In the genomic region with DNA sequence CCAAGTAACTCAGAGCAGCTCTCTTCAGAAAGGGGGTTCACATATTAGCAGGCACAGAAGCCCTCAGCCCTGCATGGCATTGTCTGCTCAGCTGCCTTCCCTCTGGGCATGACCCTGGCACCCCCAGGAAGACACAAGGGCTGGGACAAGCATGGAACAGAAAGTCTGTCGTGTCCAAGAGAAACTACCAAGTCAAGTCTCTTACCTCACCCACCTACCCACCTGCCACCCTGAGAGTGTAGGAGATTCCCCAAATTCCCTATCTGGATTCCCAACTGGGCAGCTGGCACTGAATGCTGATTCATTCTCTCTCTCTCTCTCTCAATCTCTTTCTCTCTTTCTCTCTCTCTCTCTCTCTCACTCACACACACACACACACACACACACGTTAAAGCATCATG, we compare ENCODE assay signal across 8 cellular contexts. TPM values are rescaled to one million over a fixed set of nuclear protein-coding genes. Genes with fewer than 3 reads are reported as not detected.
DNase-seq lines count a peak whose midpoint lies in the region; ATAC-seq and TF ChIP-seq lines count a peak whose summit lies in the region.

No MANE protein-coding gene starts in this region.

- intact Hi-C loops in heart right ventricle (cut with DNase I) (no loop called here), cardiac septum (cut with DNase I) (no loop called here), ascending aorta (cut with DNase I) (no loop called here), uterus (cut with DNase I; ENCODE audit: low total_unique reads) (no loop called here)

- H3K4me2 ChIP-seq in mesenchymal stem cell (ENCODE audit: low read length, poor library complexity, severe bottlenecking), result peak overlapping the region; percentile 56

- H3K9ac ChIP-seq in mesenchymal stem cell (ENCODE audit: low read length), result peak overlapping the region; percentile 74

- peaks cover 90 to 100% (median 98%) of the 10 kb centered on the region in 9 donors for H3K4me1 ChIP-seq in heart right ventricle
- H3K4me1 ChIP-seq in ascending aorta, result peaks cover 61 to 94% of the 10 kb centered on the region in 2 donors
- peaks cover 67% of the 10 kb centered on the region for H3K4me1 ChIP-seq in mesenchymal stem cell (ENCODE audit: control insufficient read depth, insufficient read depth, low read depth, low read length)
- peaks cover 7 to 70% of the 10 kb centered on the region in 2 donors for H3K4me1 ChIP-seq in uterus

- peak overlapping the region; percentile 97 to 98 for H3K18ac ChIP-seq in mesenchymal stem cell (ENCODE audit: low read depth in 1 of 2, low read length in 2 of 2)

- H2AFZ ChIP-seq in mesenchymal stem cell (ENCODE audit: low read depth, low read length), result no peak overlapping the region

- H3K14ac ChIP-seq in mesenchymal stem cell (ENCODE audit: low read length in 2 of 2), result peak overlapping the region in 1 of 2 experiments; percentile 98

- H3K27ac ChIP-seq in heart right ventricle, result peak overlapping the region; percentile 8 to 71 (median 64)
- peak overlapping the region; percentile 97 to 99 for H3K27ac ChIP-seq in ascending aorta
- H3K27ac ChIP-seq in mesenchymal stem cell (ENCODE audit: low read length, poor library complexity, severe bottlenecking), result peak overlapping the region; percentile 99
- H3K27ac ChIP-seq in uterus, result peak overlapping the region; percentile 26 to 91

- peak overlapping the region; percentile 99 for H2AK5ac ChIP-seq in mesenchymal stem cell (ENCODE audit: low read length, severe bottlenecking)

- peak overlapping the region; percentile 94 for H2BK15ac ChIP-seq in mesenchymal stem cell (ENCODE audit: low read depth, poor library complexity, severe bottlenecking)

- H3K4ac ChIP-seq in mesenchymal stem cell (ENCODE audit: low read depth in 1 of 2, low read length in 2 of 2), result peak overlapping the region; percentile 95 to 97

- peak overlapping the region; percentile 95 for H2BK5ac ChIP-seq in mesenchymal stem cell (ENCODE audit: low read depth, low read length, poor library complexity, severe bottlenecking)

- H3K36me3 ChIP-seq in heart right ventricle (peaks cover 0 to 10% (median 0%) of the 10 kb centered on the region in 9 donors), ascending aorta (peaks cover 0 to 2% of the 10 kb centered on the region in 2 donors), mesenchymal stem cell (ENCODE audit: control insufficient read depth in 1 of 2, insufficient read depth in 2 of 2, low read depth in 1 of 2, low read length in 2 of 2) (peaks cover 19 to 22% of the 10 kb centered on the region in 2 experiments), uterus (no peaks in the 10 kb centered on the region)

- TF ChIP-seq CTCF in heart right ventricle (IDR thresholded peaks at IDR 0.05), result no peak
- no peak for TF ChIP-seq CTCF in ascending aorta (IDR thresholded peaks at IDR 0.05)
- no peak for TF ChIP-seq CTCF in uterus (IDR thresholded peaks at IDR 0.05)
- no peak for TF ChIP-seq CTCF in omental fat pad (IDR thresholded peaks at IDR 0.05)

- peak overlapping the region in 2 of 10 donors; percentile 7 to 17 for H3K4me3 ChIP-seq in heart right ventricle
- peak overlapping the region in 1 of 2 donors; percentile 53 for H3K4me3 ChIP-seq in ascending aorta
- H3K4me3 ChIP-seq in mesenchymal stem cell (ENCODE audit: insufficient read depth in 1 of 2, low read depth in 1 of 2, low read length in 2 of 2), result peak overlapping the region in 1 of 2 experiments; percentile 65
- no peak overlapping the region for H3K4me3 ChIP-seq in uterus

- H3K27me3 ChIP-seq in heart right ventricle (no peaks in the 10 kb centered on the region), ascending aorta (no peaks in the 10 kb centered on the region), mesenchymal stem cell (ENCODE audit: control insufficient read depth in 1 of 2, insufficient read depth in 1 of 2, low read length in 2 of 2) (no peaks in the 10 kb centered on the region), uterus (no peaks in the 10 kb centered on the region)

- H3K9me3 ChIP-seq in heart right ventricle (no peaks in the 10 kb centered on the region), ascending aorta (no peaks in the 10 kb centered on the region), mesenchymal stem cell (ENCODE audit: control insufficient read depth, low read length) (no peaks in the 10 kb centered on the region), uterus (no peaks in the 10 kb centered on the region)

- DNase-seq in heart right ventricle (no peak), cardiac septum (ENCODE audit: low spot score) (no peak), ascending aorta (ENCODE audit: low spot score in 2 of 2) (no peak), mesenchymal stem cell (peak; percentile 51), uterus (no peak), omental fat pad (ENCODE audit: low spot score) (no peak)

- H3K23ac ChIP-seq in mesenchymal stem cell (ENCODE audit: low read length in 2 of 2), result peak overlapping the region in 1 of 2 experiments; percentile 77

- peak overlapping the region; percentile 99 for H4K91ac ChIP-seq in mesenchymal stem cell (ENCODE audit: low read length)

- peak overlapping the region; percentile 97 to 98 for H2BK12ac ChIP-seq in mesenchymal stem cell (ENCODE audit: low read length in 2 of 2)

- TF ChIP-seq POLR2A in uterus (IDR thresholded peaks at IDR 0.05), result no peak

- peak overlapping the region; percentile 96 for H4K8ac ChIP-seq in mesenchymal stem cell (ENCODE audit: low read length)

- 29 to 43% methylated on average over 2 of the region's 2 CpGs for WGBS in heart right ventricle, 2 donors
- 63% methylated on average over 2 of the region's 2 CpGs for WGBS in mesenchymal stem cell

- no peak for ATAC-seq in heart right ventricle
- no peak for ATAC-seq in HG02763 (IDR thresholded peaks at IDR 0.05; ENCODE audit: unreplicated experiment)
- no peak for ATAC-seq in omental fat pad (ENCODE audit: low FRiP score)
- no peak for ATAC-seq in GM21360 (IDR thresholded peaks at IDR 0.05; ENCODE audit: unreplicated experiment)

- H3K79me1 ChIP-seq in mesenchymal stem cell (replicated peaks; ENCODE audit: low read length, poor library complexity, severe bottlenecking), result no peaks in the 10 kb centered on the region

- peak overlapping the region; percentile 96 for H2BK120ac ChIP-seq in mesenchymal stem cell (ENCODE audit: low read depth, low read length)

RNA-seq across cellular contexts. Expression of a gene that starts 21.6 kb away (rescaled TPM):
- total RNA-seq in heart right ventricle (10 to 100 TPM; 15.4 to 28.6 (median 19.9) TPM), cardiac septum (42.4 TPM), ascending aorta (76.5 TPM), uterus (10 to 100 TPM; 22.4 to 48.4 (median 29.3) TPM), omental fat pad (10 to 100 TPM; 33.6 to 78.4 (median 47.2) TPM)
- 10 to 100 TPM in 1 of 2 donors, 1 to 10 TPM in 1; 6.7 to 18.7 TPM for polyA plus RNA-seq in heart right ventricle
- polyA plus RNA-seq in mesenchymal stem cell (2013, experiment 1 of 2), result 9.6 TPM
- 9.9 TPM for polyA plus RNA-seq in mesenchymal stem cell (2013, experiment 2 of 2)
